Comparison of ENCODE assay signal across 16 cellular contexts in genomic region chr1:110345480-110345879, GRCh38. TPM values are rescaled to one million over a fixed set of nuclear protein-coding genes. Genes with fewer than 3 reads are reported as not detected.
A peak's percentile ranks its signal among the peaks of the same experiment; 100 is the strongest.
DNase-seq lines count a peak whose midpoint lies in the region; ATAC-seq and TF ChIP-seq lines count a peak whose summit lies in the region.
"Had no signal": no experiment of that assay in that cellular context is flagged by ENCODE, and none has a peak within 500 bp of the region (broad histone marks: within the 10 kb centered on the region; RNA-seq: fewer than 3 reads in every experiment).

No MANE protein-coding gene starts in this region.

- POLR2A ChIA-PET in PC-3 (lab: Charles Lee; ENCODE audit: unreplicated experiment) = no interaction called here

- WGBS in mammary epithelial cell (ENCODE audit: low coverage, missing lambda C conversion rate) = 60% methylated on average over 3 of the region's 3 CpGs

- no peaks in the 10 kb centered on the region for H3F3A ChIP-seq in PC-3 (ENCODE audit: low read length, unreplicated experiment)

- no peaks in the 10 kb centered on the region for H3K27me3 Mint-ChIP-seq in activated naive CD4-positive, alpha-beta T cell treated with anti-CD3 and anti-CD28 coated beads, Interleukin-2, amount 10 ng/mL, durations not matched to agents 7 days and 5 days

- no peak for ATAC-seq in PC-3
- peak; percentile 76 for ATAC-seq in stimulated activated effector memory CD8-positive, alpha-beta T cell treated with anti-CD3 and anti-CD28 coated beads, Interleukin-12 subunit alpha, Interleukin-12 subunit beta, amount 100 ng/mL, for 72 hours
- ATAC-seq in GM21367 (IDR thresholded peaks at IDR 0.05; ENCODE audit: unreplicated experiment) = no peak
- no peak for ATAC-seq in GM19328 (IDR thresholded peaks at IDR 0.05; ENCODE audit: unreplicated experiment)

- peak overlapping the region; percentile 98 for H3K4me2 ChIP-seq in PC-3 (ENCODE audit: low read length)
- peak overlapping the region; percentile 1 for H3K4me2 ChIP-seq in mammary epithelial cell (ENCODE audit: insufficient read depth, low read depth, low read length)

- H3K9me3 ChIP-seq in PC-3 (ENCODE audit: low read length) (no peaks in the 10 kb centered on the region), mammary epithelial cell (replicated peaks; ENCODE audit: insufficient read depth, low read length) (no peaks in the 10 kb centered on the region), vagina (no peaks in the 10 kb centered on the region)

- TF ChIP-seq CTCF in PC-3 (conservative IDR thresholded peaks at IDR 0.05; ENCODE audit: low read depth, low read length) (no peak), mammary epithelial cell (conservative IDR thresholded peaks at IDR 0.05 in 1 of 2, IDR thresholded peaks at IDR 0.05 in 1 of 2; ENCODE audit: extremely low read depth in 1 of 2, insufficient read depth in 1 of 2, low read depth in 1 of 2, low read length in 2 of 2) (no peak), vagina (IDR thresholded peaks at IDR 0.05) (no peak)

- H3K4me3 Mint-ChIP-seq in activated naive CD4-positive, alpha-beta T cell treated with anti-CD3 and anti-CD28 coated beads, Interleukin-2, amount 10 ng/mL, durations not matched to agents 7 days and 5 days = no peak overlapping the region
- peak overlapping the region; percentile 58 for H3K4me3 Mint-ChIP-seq in stimulated activated effector memory CD8-positive, alpha-beta T cell treated with anti-CD3 and anti-CD28 coated beads, Interleukin-12 subunit alpha, Interleukin-12 subunit beta, amount 100 ng/mL, for 72 hours
- H3K4me3 Mint-ChIP-seq: activated naive CD4-positive, alpha-beta T cell treated with anti-CD3 and anti-CD28 coated beads for 36 hours had no signal

- dilution Hi-C loops in mammary epithelial cell (cut with HindIII; ENCODE audit: low sequenced_read_pairs) = loop anchor here (5.0 kb wide), 1 partner anchor 73 kb away; no protein-coding TSS in a partner anchor

- no peak overlapping the region for H3K9ac ChIP-seq in PC-3 (ENCODE audit: low read length)
- H3K9ac ChIP-seq in mammary epithelial cell (ENCODE audit: insufficient read depth, low read length) = no peak overlapping the region

- peaks cover 79% of the 10 kb centered on the region for H3K36me3 Mint-ChIP-seq in activated naive CD4-positive, alpha-beta T cell treated with anti-CD3 and anti-CD28 coated beads, Interleukin-2, amount 10 ng/mL, durations not matched to agents 7 days and 5 days
- no peaks in the 10 kb centered on the region for H3K36me3 Mint-ChIP-seq in stimulated activated effector memory CD8-positive, alpha-beta T cell treated with anti-CD3 and anti-CD28 coated beads, Interleukin-12 subunit alpha, Interleukin-12 subunit beta, amount 100 ng/mL, for 72 hours

- no peak overlapping the region for H2AFZ ChIP-seq in PC-3 (ENCODE audit: low read length)
- no peak overlapping the region for H2AFZ ChIP-seq in mammary epithelial cell (ENCODE audit: low read depth, low read length)

- no peak for DNase-seq in activated naive CD4-positive, alpha-beta T cell treated with anti-CD3 and anti-CD28 coated beads, Interleukin-2, amount 10 ng/mL, durations not matched to agents 7 days and 5 days
- DNase-seq in activated naive CD4-positive, alpha-beta T cell (lab: John Stamatoyannopoulos, UW) = no peak
- no peak for DNase-seq in PC-3
- DNase-seq in mammary epithelial cell = no peak
- no peak for DNase-seq in stimulated activated effector memory CD8-positive, alpha-beta T cell treated with anti-CD3 and anti-CD28 coated beads, Interleukin-12 subunit alpha, Interleukin-12 subunit beta, amount 100 ng/mL, for 72 hours (ENCODE audit: low spot score in 2 of 2)
- no peak for DNase-seq in vagina (ENCODE audit: extremely low spot score in 2 of 2)
- DNase-seq: activated CD4-positive, CD25-positive, alpha-beta regulatory T cell treated with anti-CD3 and anti-CD28 coated beads, Interleukin-2, amount 50 U/mL, for 72 hours; activated naive CD4-positive, alpha-beta T cell treated with anti-CD3 and anti-CD28 coated beads for 36 hours; glutamatergic neuron; GOT3; kidney glomerular epithelial cell; NCI-H2171 treated with DMSO at 0.1 percent for 48 hours; stimulated activated CD4-positive, alpha-beta T cell treated with anti-CD3 and anti-CD28 coated beads, Interleukin-1b, Interleukin-23, amount 100 ng/mL, for 48 hours had no signal

- no peaks in the 10 kb centered on the region for H3K9me2 ChIP-seq in PC-3 (replicated peaks; ENCODE audit: low read length)

- peaks cover 91% of the 10 kb centered on the region for H3K4me1 Mint-ChIP-seq in activated naive CD4-positive, alpha-beta T cell treated with anti-CD3 and anti-CD28 coated beads, Interleukin-2, amount 10 ng/mL, durations not matched to agents 7 days and 5 days
- peaks cover 88% of the 10 kb centered on the region for H3K4me1 Mint-ChIP-seq in stimulated activated effector memory CD8-positive, alpha-beta T cell treated with anti-CD3 and anti-CD28 coated beads, Interleukin-12 subunit alpha, Interleukin-12 subunit beta, amount 100 ng/mL, for 72 hours

- in situ Hi-C loops in mammary epithelial cell (cut with MboI; ENCODE audit: low sequenced_read_pairs in 2 of 2) = no loop called here

- no peaks in the 10 kb centered on the region for H3K9me3 Mint-ChIP-seq in activated naive CD4-positive, alpha-beta T cell treated with anti-CD3 and anti-CD28 coated beads, Interleukin-2, amount 10 ng/mL, durations not matched to agents 7 days and 5 days
- H3K9me3 Mint-ChIP-seq in stimulated activated effector memory CD8-positive, alpha-beta T cell treated with anti-CD3 and anti-CD28 coated beads, Interleukin-12 subunit alpha, Interleukin-12 subunit beta, amount 100 ng/mL, for 72 hours = no peaks in the 10 kb centered on the region
- H3K9me3 Mint-ChIP-seq: activated naive CD4-positive, alpha-beta T cell treated with anti-CD3 and anti-CD28 coated beads for 36 hours had no signal

- intact Hi-C loops in PC-3 (cut with micrococcal nuclease) (no loop called here), mammary epithelial cell (cut with micrococcal nuclease) (no loop called here), vagina (cut with DNase I) (no loop called here)

- TF ChIP-seq POLR2A in vagina (IDR thresholded peaks at IDR 0.05) = no peak

- BruUV-seq in PC-3 (replicated peaks; lab: Mats Ljungman, UMichigan) (no TSS peak), mammary epithelial cell (replicated peaks; lab: Mats Ljungman, UMichigan) (no TSS peak)

- H3K27me3 ChIP-seq in PC-3 (ENCODE audit: low read length) (no peaks in the 10 kb centered on the region), mammary epithelial cell (ENCODE audit: insufficient read depth, low read length) (no peaks in the 10 kb centered on the region), vagina (no peaks in the 10 kb centered on the region)

- H3K27ac ChIP-seq in PC-3 (ENCODE audit: low read length) (no peak overlapping the region), mammary epithelial cell (ENCODE audit: insufficient read depth, low read depth, low read length) (no peak overlapping the region), vagina (no peak overlapping the region)
- H3K27ac ChIP-seq: epithelial cell of prostate had no signal

- H4K20me1 ChIP-seq in PC-3 (ENCODE audit: low read length) = peaks cover 80% of the 10 kb centered on the region
- H4K20me1 ChIP-seq in mammary epithelial cell (ENCODE audit: insufficient read depth, low read length) = peaks cover 15% of the 10 kb centered on the region

- peaks cover 70% of the 10 kb centered on the region for H3K4me1 ChIP-seq in PC-3 (ENCODE audit: insufficient read depth, low read length)
- peaks cover 32% of the 10 kb centered on the region for H3K4me1 ChIP-seq in mammary epithelial cell (ENCODE audit: insufficient read depth, low read length)
- peaks cover 97% of the 10 kb centered on the region for H3K4me1 ChIP-seq in vagina

- H3K79me2 ChIP-seq in PC-3 (ENCODE audit: low read length) (peaks cover 100% of the 10 kb centered on the region), mammary epithelial cell (ENCODE audit: insufficient read depth, low read length) (peaks cover 100% of the 10 kb centered on the region)

- H3K27ac Mint-ChIP-seq in activated naive CD4-positive, alpha-beta T cell treated with anti-CD3 and anti-CD28 coated beads, Interleukin-2, amount 10 ng/mL, durations not matched to agents 7 days and 5 days = peak overlapping the region; percentile 6
- peak overlapping the region; percentile 82 for H3K27ac Mint-ChIP-seq in stimulated activated effector memory CD8-positive, alpha-beta T cell treated with anti-CD3 and anti-CD28 coated beads, Interleukin-12 subunit alpha, Interleukin-12 subunit beta, amount 100 ng/mL, for 72 hours
- H3K27ac Mint-ChIP-seq: activated naive CD4-positive, alpha-beta T cell treated with anti-CD3 and anti-CD28 coated beads for 36 hours had no signal

- H3K4me3 ChIP-seq in PC-3 (ENCODE audit: low read length) (peak overlapping the region; percentile 92; the same call in 1 of the 2 replicates), mammary epithelial cell (replicated peaks in 1 of 3; ENCODE audit: insufficient read depth in 1 of 3, low read depth in 2 of 3, low read length in 3 of 3) (no peak overlapping the region), vagina (no peak overlapping the region)

- CTCF ChIA-PET in activated naive CD4-positive, alpha-beta T cell treated with anti-CD3 and anti-CD28 coated beads, Interleukin-2, amount 10 ng/mL, durations not matched to agents 7 days and 5 days (lab: Charles Lee) = no interaction called here
- CTCF ChIA-PET in PC-3 (lab: Charles Lee) (no interaction called here), mammary epithelial cell (lab: Charles Lee; ENCODE audit: low non-redundant PET) (no interaction called here)

- H3K36me3 ChIP-seq in PC-3 (ENCODE audit: low read depth, low read length) (peaks cover 68% of the 10 kb centered on the region; the same call in 1 of the 2 replicates), mammary epithelial cell (ENCODE audit: insufficient read depth, low read length) (peaks cover 25% of the 10 kb centered on the region), vagina (peaks cover 0 to 24% of the 10 kb centered on the region in 2 donors)

RNA-seq across cellular contexts. Expression of gene RBM15, which starts 6.3 kb away (rescaled TPM):
- total RNA-seq in PC-3 (2014; rRNA removed) (41.3 and 47.0 TPM in 2 replicates), mammary epithelial cell (10 to 100 TPM; 26.3 to 47.0 TPM), vagina (36.6 TPM)
- polyA plus RNA-seq in mammary epithelial cell = 16.5 TPM
- polyA minus RNA-seq in mammary epithelial cell = 76.2 TPM

RNA-seq across cellular contexts. Expression of gene SLC16A4, which starts 45.3 kb away (rescaled TPM):
- total RNA-seq in PC-3 (2014; rRNA removed) (0.22 and 0.29 TPM in 2 replicates), mammary epithelial cell (100 to 1,000 TPM in 1 of 2 donors, 10 to 100 TPM in 1; 29.4 to 198 TPM), vagina (6.4 TPM)
- polyA plus RNA-seq in mammary epithelial cell = 12.4 TPM
- 21.8 TPM for polyA minus RNA-seq in mammary epithelial cell
